Comparison of ENCODE assay signal across 21 cellular contexts in the genomic region with DNA sequence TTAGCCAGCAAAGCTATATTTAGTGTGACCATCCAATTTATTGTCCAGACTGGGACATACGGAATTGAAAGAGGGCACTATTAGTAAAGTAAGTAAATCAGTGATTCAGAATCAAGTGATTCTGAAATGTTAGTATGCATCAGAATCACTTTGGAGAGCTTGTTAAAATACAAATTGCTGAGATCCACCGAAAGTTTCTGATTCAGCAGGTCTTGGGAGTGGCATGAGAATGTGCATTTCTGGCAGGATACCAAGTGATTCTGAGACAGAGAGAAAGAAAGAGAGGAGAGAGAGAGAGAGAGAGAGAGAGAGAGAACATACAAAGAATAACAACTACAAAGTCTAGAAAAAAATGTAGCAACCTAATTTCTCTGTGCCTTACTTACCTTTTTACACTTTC.
"Had no signal": no experiment of that assay in that cellular context is flagged by ENCODE, and none has a peak within 500 bp of the region (broad histone marks: within the 10 kb centered on the region; RNA-seq: fewer than 3 reads in every experiment).

No MANE protein-coding gene starts in this region.

- H3K9me3 ChIP-seq: gastrocnemius medialis, heart right ventricle, left ventricle myocardium inferior, lower lobe of right lung, neutrophil, psoas muscle, sigmoid colon, stomach, thoracic aorta, transverse colon had no signal

- DNase-seq: effector memory CD8-positive, alpha-beta T cell; gastrocnemius medialis; heart right ventricle; hypothalamus; islet precursor cell; left cardiac atrium; left ventricle myocardium inferior; lower lobe of right lung; mesenchymal stem cell; midbrain; naive thymus-derived CD4-positive, alpha-beta T cell; psoas muscle; sigmoid colon; small intestine; stimulated activated CD4-positive, alpha-beta T cell treated with anti-CD3 and anti-CD28 coated beads, Interleukin-12 subunit alpha, Interleukin-12 subunit beta, amount 100 ng/mL, for 4 hours; stimulated activated naive CD4-positive, alpha-beta T cell; stomach; substantia nigra; transverse colon had no signal

- H3K36me3 ChIP-seq: gastrocnemius medialis, heart right ventricle, left ventricle myocardium inferior, lower lobe of right lung, neutrophil, sigmoid colon, stomach, thoracic aorta, transverse colon had no signal

- H3K27ac ChIP-seq: gastrocnemius medialis, heart right ventricle, left ventricle myocardium inferior, lower lobe of right lung, neutrophil, psoas muscle, sigmoid colon, stomach, thoracic aorta, transverse colon had no signal

- H3K4me1 ChIP-seq: gastrocnemius medialis, heart right ventricle, left ventricle myocardium inferior, lower lobe of right lung, psoas muscle, sigmoid colon, stomach, transverse colon had no signal

- H3K4me3 ChIP-seq: gastrocnemius medialis, heart right ventricle, left ventricle myocardium inferior, lower lobe of right lung, psoas muscle, sigmoid colon, stomach, thoracic aorta, transverse colon had no signal

- H3K27me3 ChIP-seq: gastrocnemius medialis, neutrophil, sigmoid colon, stomach, transverse colon had no signal
